Comparison of ENCODE assay signal across 26 cellular contexts in genomic region chr4:121454251-121454979, GRCh38.
DNase-seq lines count a peak whose midpoint lies in the region; ATAC-seq, FAIRE-seq and TF ChIP-seq lines count a peak whose summit lies in the region.
"Had no signal": no experiment of that assay in that cellular context is flagged by ENCODE, and none has a peak within 500 bp of the region (broad histone marks: within the 10 kb centered on the region; RNA-seq: fewer than 3 reads in every experiment).

No MANE protein-coding gene starts in this region.

- H3K9me2 ChIP-seq in PC-9 (ENCODE audit: insufficient read depth) = no peaks in the 10 kb centered on the region

- H4K5ac ChIP-seq in H1 (ENCODE audit: insufficient read length, low read depth, low read length) = no peak overlapping the region

- no TSS peak for BruUV-seq in PC-9 (replicated peaks; lab: Mats Ljungman, UMichigan)

- TF ChIP-seq RAD21 in H1 (IDR thresholded peaks at IDR 0.05 in 1 of 2, conservative IDR thresholded peaks at IDR 0.05 in 1 of 2; ENCODE audit: low read depth in 2 of 2, low read length in 2 of 2) = peak in 1 of 2 experiments; percentile 2; a peak in 1 of 4 replicates

- H3K4me2 ChIP-seq in PC-9 (peak overlapping the region; percentile 17; the same call in 1 of the 2 replicates), H1 (ENCODE audit: insufficient read depth in 1 of 2, low read depth in 2 of 2, low read length in 2 of 2) (peak overlapping the region in 1 of 2 experiments; percentile 32; a peak in 1 of 4 replicates), neural progenitor cell (no peak overlapping the region)

- no peak overlapping the region for H2BK5ac ChIP-seq in H1 (ENCODE audit: low read depth, low read length)

- H3K36me3 ChIP-seq in PC-9 (ENCODE audit: low read depth) (no peaks in the 10 kb centered on the region), H1 (ENCODE audit: control insufficient read depth in 2 of 4, insufficient read depth in 4 of 4, low read length in 3 of 4) (no peaks in the 10 kb centered on the region), neural progenitor cell (no peaks in the 10 kb centered on the region)
- H3K36me3 ChIP-seq: uterus had no signal

- H3K36me3 Mint-ChIP-seq in neural progenitor cell = no peaks in the 10 kb centered on the region
- H3K36me3 Mint-ChIP-seq: activated CD4-positive, alpha-beta memory T cell treated with anti-CD3 and anti-CD28 coated beads for 36 hours; activated naive CD4-positive, alpha-beta T cell treated with anti-CD3 and anti-CD28 coated beads, Interleukin-2, amount 50 U/mL, for 24 hours had no signal

- no peak for FAIRE-seq in H1 (lab: Jason Lieb, UNC)
- FAIRE-seq: D721Med, TTC549 had no signal

- no peak overlapping the region for H2BK120ac ChIP-seq in H1 (replicated peaks; ENCODE audit: low read depth, low read length)

- H3K23me2 ChIP-seq in H1 (ENCODE audit: low read depth, low read length) = no peaks in the 10 kb centered on the region

- no peak overlapping the region for H3K27ac Mint-ChIP-seq in neural progenitor cell
- H3K27ac Mint-ChIP-seq: activated CD4-positive, alpha-beta memory T cell treated with anti-CD3 and anti-CD28 coated beads for 36 hours; activated naive CD4-positive, alpha-beta T cell treated with anti-CD3 and anti-CD28 coated beads, Interleukin-2, amount 50 U/mL, for 24 hours; activated T-helper 1 cell treated with anti-CD3 and anti-CD28 coated beads, Interleukin-12 subunit alpha, Interleukin-12 subunit beta, Interleukin-2, Interleukin-4 antibody, amounts not matched to agents 30 ng/mL and 10 ng/mL and 1 ng/mL, durations not matched to agents 14 hours and 24 hours and 36 hours; stimulated activated naive CD8-positive, alpha-beta T cell treated with anti-CD3 and anti-CD28 coated beads, Interleukin-15, Interleukin-2, amounts not matched to agents 100 ng/mL and 50 ng/mL, for 24 hours had no signal

- H2AFZ ChIP-seq in PC-9 = no peak overlapping the region; the same call in 1 of the 2 replicates
- H2AFZ ChIP-seq in H1 (ENCODE audit: low read length) = peak overlapping the region; percentile 86
- H2AFZ ChIP-seq in neural progenitor cell (replicated peaks) = peak overlapping the region; percentile 78

- no peak overlapping the region for H3K4me3 ChIP-seq in PC-9
- H3K4me3 ChIP-seq in H1 (ENCODE audit: extremely low read depth in 1 of 4, insufficient read depth in 2 of 4, low read depth in 3 of 4, low read length in 4 of 4) = no peak overlapping the region
- H3K4me3 ChIP-seq in neural progenitor cell = no peak overlapping the region
- H3K4me3 ChIP-seq: psoas muscle, uterus had no signal

- no peak overlapping the region for H2BK12ac ChIP-seq in H1 (ENCODE audit: low read depth, low read length)

- no peak overlapping the region for H2AK5ac ChIP-seq in H1 (ENCODE audit: low read depth, low read length)

- H3K4ac ChIP-seq in H1 (replicated peaks; ENCODE audit: insufficient read length, low read depth, low read length) = no peak overlapping the region

- TF ChIP-seq POLR2A in H1 (IDR thresholded peaks at IDR 0.05; ENCODE audit: control extremely low read depth in 1 of 2, low read depth in 2 of 2, low read length in 2 of 2) = no peak

- TF ChIP-seq CTCF in PC-9 (conservative IDR thresholded peaks at IDR 0.05) = no peak
- peak in 1 of 3 experiments; percentile 24; a peak in 1 of 4 replicates for TF ChIP-seq CTCF in H1 (IDR thresholded peaks at IDR 0.05; ENCODE audit: control extremely low read depth in 1 of 3, insufficient read depth in 1 of 3, low read depth in 1 of 3, low read length in 3 of 3)
- TF ChIP-seq CTCF in neural progenitor cell (IDR thresholded peaks at IDR 0.05) = peak; percentile 9

- ATAC-seq in GM18498 (IDR thresholded peaks at IDR 0.05; ENCODE audit: unreplicated experiment) = no peak
- ATAC-seq: activated CD4-positive, CD25-positive, alpha-beta regulatory T cell treated with anti-CD3 and anti-CD28 coated beads, Interleukin-2, amount 50 U/mL, for 24 hours; psoas muscle had no signal

- 62% methylated on average over 2 of the region's 2 CpGs; no CpG with 5 or more reads in 1 of the 2 experiments for WGBS in H1 (ENCODE audit: extremely low coverage in 1 of 2, insufficient coverage in 1 of 2, insufficient read length in 1 of 2, insufficient replicate concordance in 2 of 2, low coverage in 1 of 2, low lambda C conversion rate in 2 of 2, missing lambda C conversion rate in 1 of 2), 2 experiments

- DNase-seq in PC-9 (peak in 1 of 2 experiments; percentile 38), H1 (ENCODE audit: low read depth in 1 of 2, low spot score in 2 of 2) (no peak), iPS-NIHi7 (ENCODE audit: extremely low spot score) (peak; percentile 30), neural progenitor cell (ENCODE audit: low spot score) (peak; percentile 28), NCI-H1417 treated with DMSO at 0.1 percent for 48 hours (lab: John Stamatoyannopoulos, UW) (no peak), dedifferentiated amniotic fluid mesenchymal stem cell (ENCODE audit: extremely low spot score) (no peak)
- DNase-seq: activated CD4-positive, alpha-beta memory T cell treated with anti-CD3 and anti-CD28 coated beads for 36 hours; activated CD8-positive, alpha-beta memory T cell treated with anti-CD3 and anti-CD28 coated beads, Interleukin-2, amount 50 U/mL, for 4 hours; central memory CD4-positive, alpha-beta T cell; dermis blood vessel endothelial cell; GOT3; IMR-90; mammary epithelial cell; NCI-H1930; NCI-H526; occipital lobe; psoas muscle; uterus had no signal

- no peaks in the 10 kb centered on the region for H3K79me1 ChIP-seq in H1 (ENCODE audit: low read depth, low read length)

- no peaks in the 10 kb centered on the region for H3K27me3 Mint-ChIP-seq in neural progenitor cell (ENCODE audit: insufficient read depth, low read depth)

- intact Hi-C loops in PC-9 (cut with micrococcal nuclease; ENCODE audit: unreplicated experiment) = no loop called here

- no peaks in the 10 kb centered on the region for H3K9me3 ChIP-seq in PC-9 (ENCODE audit: insufficient read depth, low read depth)
- no peaks in the 10 kb centered on the region for H3K9me3 ChIP-seq in H1 (ENCODE audit: insufficient read depth in 2 of 2, low read depth in 1 of 2, low read length in 1 of 2)
- no peaks in the 10 kb centered on the region for H3K9me3 ChIP-seq in neural progenitor cell (ENCODE audit: low read depth)
- H3K9me3 ChIP-seq: psoas muscle, uterus had no signal

- no peak overlapping the region for H3K56ac ChIP-seq in H1 (replicated peaks; ENCODE audit: insufficient read length, low read depth, low read length)

- H4K20me1 ChIP-seq in PC-9 (ENCODE audit: insufficient read depth) (no peaks in the 10 kb centered on the region), H1 (replicated peaks in 1 of 2; ENCODE audit: control insufficient read depth in 1 of 2, insufficient read depth in 2 of 2, low read length in 2 of 2) (no peaks in the 10 kb centered on the region), neural progenitor cell (ENCODE audit: low read depth) (no peaks in the 10 kb centered on the region)

- CTCF ChIA-PET in PC-9 (lab: Charles Lee) = no interaction called here
- CTCF ChIA-PET in H1 (lab: Charles Lee; ENCODE audit: partially characterized antibody) = interaction anchor here (0.9 to 3.5 kb wide), 10 partner anchors 8 to 282 kb away, joined by 3 to 15 read pairs (median 4); no protein-coding TSS in a partner anchor

- H2BK20ac ChIP-seq in H1 (ENCODE audit: low read length) = no peak overlapping the region

- H3K4me1 ChIP-seq in PC-9 (replicated peaks; ENCODE audit: insufficient read depth) (peaks cover 5% of the 10 kb centered on the region; the same call in 1 of the 2 replicates), H1 (replicated peaks in 1 of 4; ENCODE audit: control insufficient read depth in 3 of 4, insufficient read depth in 4 of 4, low read length in 3 of 4) (peaks cover 0 to 5% (median 4%) of the 10 kb centered on the region in 4 experiments; a peak in 3 of 7 replicates), neural progenitor cell (peaks cover 13% of the 10 kb centered on the region)
- H3K4me1 ChIP-seq: psoas muscle, uterus had no signal

- H4K91ac ChIP-seq in H1 (replicated peaks; ENCODE audit: insufficient read length, low read length) = no peak overlapping the region

- H3K27me3 ChIP-seq in PC-9 (ENCODE audit: insufficient read depth, low read depth) (no peaks in the 10 kb centered on the region), H1 (replicated peaks in 1 of 4; ENCODE audit: control insufficient read depth in 3 of 4, extremely low read depth in 1 of 4, insufficient read depth in 3 of 4, low read length in 3 of 4) (no peaks in the 10 kb centered on the region), neural progenitor cell (no peaks in the 10 kb centered on the region)
- H3K27me3 ChIP-seq: uterus had no signal

- POLR2A ChIA-PET in PC-9 (lab: Charles Lee; ENCODE audit: unreplicated experiment) (no interaction called here), H1 (lab: Charles Lee; ENCODE audit: partially characterized antibody) (no interaction called here)

- H3K23ac ChIP-seq in H1 (ENCODE audit: insufficient read length) = no peak overlapping the region

- H3K4me1 Mint-ChIP-seq in neural progenitor cell = peaks cover 10% of the 10 kb centered on the region
- H3K4me1 Mint-ChIP-seq: activated naive CD4-positive, alpha-beta T cell treated with anti-CD3 and anti-CD28 coated beads, Interleukin-2, amount 50 U/mL, for 24 hours had no signal

- H3K9ac ChIP-seq in H1 (replicated peaks in 1 of 4; ENCODE audit: extremely low read depth in 1 of 4, low read depth in 3 of 4, low read length in 3 of 4) (no peak overlapping the region), neural progenitor cell (no peak overlapping the region)

- no peak for TF ChIP-seq EP300 in H1 (IDR thresholded peaks at IDR 0.05; ENCODE audit: borderline replicate concordance in 1 of 2, low read depth in 2 of 2, low read length in 2 of 2)

- H3F3A ChIP-seq in PC-9 (ENCODE audit: insufficient read depth, low read depth) = no peaks in the 10 kb centered on the region; the same call in 1 of the 2 replicates
- no peaks in the 10 kb centered on the region for H3F3A ChIP-seq in neural progenitor cell (ENCODE audit: low read depth)

- H3K14ac ChIP-seq in H1 (ENCODE audit: insufficient read length) = peak overlapping the region; percentile 51

- no peak overlapping the region for H2BK15ac ChIP-seq in H1 (ENCODE audit: low read length)

- H3K9me3 Mint-ChIP-seq in neural progenitor cell = no peaks in the 10 kb centered on the region
- H3K9me3 Mint-ChIP-seq: activated CD4-positive, alpha-beta memory T cell treated with anti-CD3 and anti-CD28 coated beads for 36 hours; activated naive CD4-positive, alpha-beta T cell treated with anti-CD3 and anti-CD28 coated beads, Interleukin-2, amount 50 U/mL, for 24 hours; activated T-helper 1 cell treated with anti-CD3 and anti-CD28 coated beads, Interleukin-12 subunit alpha, Interleukin-12 subunit beta, Interleukin-2, Interleukin-4 antibody, amounts not matched to agents 30 ng/mL and 10 ng/mL and 1 ng/mL, durations not matched to agents 14 hours and 24 hours and 36 hours; stimulated activated naive CD8-positive, alpha-beta T cell treated with anti-CD3 and anti-CD28 coated beads, Interleukin-15, Interleukin-2, amounts not matched to agents 100 ng/mL and 50 ng/mL, for 24 hours had no signal

- H3K4me3 Mint-ChIP-seq in neural progenitor cell = no peak overlapping the region
- H3K4me3 Mint-ChIP-seq: activated CD4-positive, alpha-beta memory T cell treated with anti-CD3 and anti-CD28 coated beads for 36 hours; activated naive CD4-positive, alpha-beta T cell treated with anti-CD3 and anti-CD28 coated beads, Interleukin-2, amount 50 U/mL, for 24 hours; activated T-helper 1 cell treated with anti-CD3 and anti-CD28 coated beads, Interleukin-12 subunit alpha, Interleukin-12 subunit beta, Interleukin-2, Interleukin-4 antibody, amounts not matched to agents 30 ng/mL and 10 ng/mL and 1 ng/mL, durations not matched to agents 14 hours and 24 hours and 36 hours; stimulated activated naive CD8-positive, alpha-beta T cell treated with anti-CD3 and anti-CD28 coated beads, Interleukin-15, Interleukin-2, amounts not matched to agents 100 ng/mL and 50 ng/mL, for 24 hours had no signal

- H3K18ac ChIP-seq in H1 (ENCODE audit: extremely low read depth, low read length) = no peak overlapping the region

- H3K79me2 ChIP-seq in PC-9 (ENCODE audit: low read depth) (no peaks in the 10 kb centered on the region), H1 (ENCODE audit: control insufficient read depth in 1 of 2, insufficient read depth in 2 of 2, low read length in 2 of 2) (no peaks in the 10 kb centered on the region), neural progenitor cell (ENCODE audit: low read depth) (no peaks in the 10 kb centered on the region)

- no peak overlapping the region for H3K27ac ChIP-seq in PC-9
- no peak overlapping the region for H3K27ac ChIP-seq in H1 (ENCODE audit: low read depth, low read length)
- no peak overlapping the region for H3K27ac ChIP-seq in neural progenitor cell
- H3K27ac ChIP-seq: psoas muscle, RWPE1, uterus had no signal

- H4K8ac ChIP-seq in H1 (ENCODE audit: extremely low read depth, insufficient read depth, low read length) = no peak overlapping the region

Comparison
In these comparisons a context has a peak if more than half of its experiments do, and no peak if none do; other contexts are left out.
1. DNase-seq: peak in iPS-NIHi7 (single experiment) and neural progenitor cell (single experiment); none in H1 (0 of 2), NCI-H1417 treated with DMSO at 0.1 percent for 48 hours (single experiment) and dedifferentiated amniotic fluid mesenchymal stem cell (single experiment).